ENCODE assay signal across 1 cellular context in genomic region chr3:24579008-24579407, GRCh38.
TF ChIP-seq lines count a peak whose summit lies in the region.

No MANE protein-coding gene starts in this region.

TF ChIP-seq in K562, 482 proteins besides CTCF, POLR2A, EP300 and RAD21 (continued from another document):
- TF ChIP-seq TSHZ1 (CRISPR knock-in tag; IDR thresholded peaks at IDR 0.05) = no peak
TF ChIP-seq in K562: peak in this region for 3.
